In genomic region chr16:31876955-31877828, GRCh38 we compare ENCODE assay signal across 1 cellular context.
TF ChIP-seq lines count a peak whose summit lies in the region.

No MANE protein-coding gene starts in this region.

TF ChIP-seq in WTC11, 78 proteins besides CTCF, POLR2A, EP300 and RAD21 (continued from another document):
- TF ChIP-seq ERG (CRISPR knock-in tag; IDR thresholded peaks at IDR 0.05) (no peak), SMAD3 (CRISPR knock-in tag; IDR thresholded peaks at IDR 0.05; ENCODE audit: borderline replicate concordance) (no peak), ZNF423 (CRISPR knock-in tag; IDR thresholded peaks at IDR 0.05) (no peak), HMGA2 (CRISPR knock-in tag; IDR thresholded peaks at IDR 0.05) (no peak), SOX15 (CRISPR knock-in tag; IDR thresholded peaks at IDR 0.05) (no peak)
